In the genomic region with DNA sequence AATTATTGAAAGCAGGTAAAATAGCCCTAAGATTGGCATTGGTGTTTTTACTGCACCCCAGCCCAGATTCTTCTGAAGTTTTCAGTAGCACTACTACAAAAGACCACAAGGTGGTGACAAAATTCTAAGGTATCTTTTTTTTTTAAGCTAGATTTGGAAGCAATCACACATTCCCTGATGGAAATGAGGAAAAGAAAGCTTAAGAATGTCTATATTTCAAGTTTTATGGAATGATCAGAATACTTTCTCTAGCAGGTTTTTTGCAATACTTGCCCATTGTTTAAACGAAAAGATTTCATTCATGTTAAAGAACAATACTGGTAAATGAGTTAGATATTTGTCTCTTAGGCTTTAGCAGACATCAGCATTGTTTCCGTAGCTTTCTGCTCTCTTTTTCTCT, we compare ENCODE assay signal across 9 cellular contexts. TPM values are rescaled to one million over a fixed set of nuclear protein-coding genes. Genes with fewer than 3 reads are reported as not detected.
A peak's percentile ranks its signal among the peaks of the same experiment; 100 is the strongest.
DNase-seq lines count a peak whose midpoint lies in the region; ATAC-seq, FAIRE-seq and TF ChIP-seq lines count a peak whose summit lies in the region.
"Had no signal": no experiment of that assay in that cellular context is flagged by ENCODE, and none has a peak within 500 bp of the region (broad histone marks: within the 10 kb centered on the region; RNA-seq: fewer than 3 reads in every experiment).

No MANE protein-coding gene starts in this region.

- H3K9ac ChIP-seq in MM.1S (ENCODE audit: low read length), result no peak overlapping the region
- H3K9ac ChIP-seq in mesendoderm (ENCODE audit: low read length), result no peak overlapping the region

- H3K27ac ChIP-seq in MM.1S (ENCODE audit: low read length) (no peak overlapping the region), mesendoderm (ENCODE audit: low read depth, low read length) (no peak overlapping the region)

- no peak overlapping the region for H2AK5ac ChIP-seq in mesendoderm (ENCODE audit: low read length)

- no peaks in the 10 kb centered on the region for H3K9me3 ChIP-seq in MM.1S (replicated peaks; ENCODE audit: insufficient read depth, low read length)

- H4K5ac ChIP-seq in mesendoderm (ENCODE audit: low read length), result no peak overlapping the region

- H3K56ac ChIP-seq in mesendoderm (ENCODE audit: low read length), result no peak overlapping the region

- no peak for FAIRE-seq in bronchial epithelial cell (lab: Jason Lieb, UNC)

- no peaks in the 10 kb centered on the region for H3K36me3 ChIP-seq in MM.1S (replicated peaks; ENCODE audit: insufficient read depth, low read length)
- no peaks in the 10 kb centered on the region for H3K36me3 ChIP-seq in bronchial epithelial cell (ENCODE audit: control insufficient read depth, insufficient read depth, low read length)
- no peaks in the 10 kb centered on the region for H3K36me3 ChIP-seq in mesendoderm (ENCODE audit: control insufficient read depth, insufficient read depth, low read length)

- H3K79me1 ChIP-seq in mesendoderm (ENCODE audit: low read length), result no peaks in the 10 kb centered on the region

- DNase-seq in NCI-H446 (lab: John Stamatoyannopoulos, UW), result peak; percentile 3 to 28
- DNase-seq in NCI-H446 treated with DMSO at 0.1 percent for 48 hours (lab: John Stamatoyannopoulos, UW), result no peak
- no peak for DNase-seq in MM.1S
- peak; percentile 43 for DNase-seq in bronchial epithelial cell (ENCODE audit: low read depth)
- DNase-seq in mesendoderm, result peak; percentile 38
- no peak for DNase-seq in mucosa of gallbladder (ENCODE audit: low spot score)
- DNase-seq in activated gamma-delta T cell treated with Interleukin-2 at 50 U/mL for 16 hours, result no peak

- H3K27me3 ChIP-seq in MM.1S (replicated peaks; ENCODE audit: insufficient read depth, low read length) (no peaks in the 10 kb centered on the region), bronchial epithelial cell (ENCODE audit: control insufficient read depth, insufficient read depth, low read length) (no peaks in the 10 kb centered on the region), mesendoderm (ENCODE audit: insufficient read depth, low read length, poor library complexity) (no peaks in the 10 kb centered on the region)

- H3K4ac ChIP-seq in mesendoderm (ENCODE audit: low read depth, low read length), result no peak overlapping the region

- H3K79me2 ChIP-seq in MM.1S (ENCODE audit: low read length) (peaks cover 15% of the 10 kb centered on the region), mesendoderm (ENCODE audit: control insufficient read depth, insufficient read depth, low read length) (no peaks in the 10 kb centered on the region)

- H3K18ac ChIP-seq in mesendoderm (ENCODE audit: low read length), result no peak overlapping the region

- H4K20me1 ChIP-seq in MM.1S (ENCODE audit: insufficient read depth, low read length), result no peaks in the 10 kb centered on the region

- no peak overlapping the region for H3K23ac ChIP-seq in mesendoderm (ENCODE audit: low read length)

- WGBS in mesendoderm (ENCODE audit: extremely low coverage, insufficient coverage, low lambda C conversion rate), result no CpG with 5 or more reads among the region's 2 CpGs

- no peak overlapping the region for H3K4me3 ChIP-seq in MM.1S (ENCODE audit: low read length)
- H3K4me3 ChIP-seq in bronchial epithelial cell (ENCODE audit: low read depth, low read length), result no peak overlapping the region
- no peak overlapping the region for H3K4me3 ChIP-seq in mesendoderm (ENCODE audit: low read length)

- H2AFZ ChIP-seq in MM.1S (ENCODE audit: low read length), result no peak overlapping the region

- H3K4me1 ChIP-seq in MM.1S (ENCODE audit: low read length) (no peaks in the 10 kb centered on the region), mesendoderm (ENCODE audit: control insufficient read depth, low read depth, low read length) (no peaks in the 10 kb centered on the region)

- no peak for ATAC-seq in GM21723 (IDR thresholded peaks at IDR 0.05; ENCODE audit: unreplicated experiment)
- ATAC-seq: activated naive CD4-positive, alpha-beta T cell treated with anti-CD3 and anti-CD28 coated beads, Interleukin-2, amount 50 U/mL, for 72 hours had no signal

- no peak overlapping the region for H4K8ac ChIP-seq in mesendoderm (ENCODE audit: low read depth, low read length)

- H2BK120ac ChIP-seq in mesendoderm (ENCODE audit: low read depth, low read length), result no peak overlapping the region

- no peak overlapping the region for H3K4me2 ChIP-seq in MM.1S (ENCODE audit: low read depth, low read length)
- H3K4me2 ChIP-seq in mesendoderm (ENCODE audit: low read length), result no peak overlapping the region

- peak; percentile 74 for TF ChIP-seq CTCF in MM.1S (IDR thresholded peaks at IDR 0.05; ENCODE audit: low read length)
- peak; percentile 25 for TF ChIP-seq CTCF in bronchial epithelial cell (IDR thresholded peaks at IDR 0.05; ENCODE audit: insufficient read depth, low read length, severe bottlenecking)

- no peak overlapping the region for H2BK15ac ChIP-seq in mesendoderm (replicated peaks; ENCODE audit: low read depth)

- no peak overlapping the region for H2BK5ac ChIP-seq in mesendoderm (ENCODE audit: low read length)

- no peaks in the 10 kb centered on the region for H3F3A ChIP-seq in MM.1S (ENCODE audit: insufficient read depth, low read length)

- H3K9me2 ChIP-seq in MM.1S (replicated peaks; ENCODE audit: insufficient read depth, low read length), result no peaks in the 10 kb centered on the region

RNA-seq across cellular contexts. Expression of gene ZNF638, which starts 32.1 kb away (rescaled TPM):
- total RNA-seq in bronchial epithelial cell (86.9 and 112 TPM in 2 replicates), mucosa of gallbladder (102 TPM)
- polyA plus RNA-seq in mesendoderm (2013, experiment 1 of 2), result 106 TPM
- polyA plus RNA-seq in mesendoderm (2013, experiment 2 of 2), result 104 TPM

Comparison
In these comparisons a context has a peak if more than half of its experiments do, and no peak if none do; other contexts are left out.
1. DNase-seq: peak in NCI-H446 (2 of 2), bronchial epithelial cell (single experiment) and mesendoderm (single experiment); none in NCI-H446 treated with DMSO at 0.1 percent for 48 hours (single experiment), MM.1S (single experiment), mucosa of gallbladder (single experiment) and activated gamma-delta T cell treated with Interleukin-2 at 50 U/mL for 16 hours (single experiment).